ENCODE assay signal across 14 cellular contexts in the genomic region with DNA sequence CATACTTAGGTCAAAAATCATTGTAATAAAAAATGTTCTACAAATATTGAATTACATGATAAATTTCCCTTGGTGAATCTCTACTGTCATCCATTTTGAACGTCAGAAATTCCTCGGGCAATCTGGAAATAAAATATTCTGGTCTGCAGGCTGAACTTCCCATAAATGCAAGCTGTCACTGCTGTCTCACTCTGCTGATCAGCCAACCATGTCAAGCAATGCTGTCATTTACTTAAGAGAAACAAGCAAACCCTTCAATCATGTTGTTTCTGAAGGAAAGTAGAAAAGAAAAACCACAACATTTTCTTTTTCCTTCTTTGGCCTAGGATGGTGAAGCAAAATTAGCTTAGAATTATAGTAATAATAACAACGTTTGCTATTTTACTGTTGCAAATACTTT.
"Had no signal": no experiment of that assay in that cellular context is flagged by ENCODE, and none has a peak within 500 bp of the region (broad histone marks: within the 10 kb centered on the region; RNA-seq: fewer than 3 reads in every experiment).

No MANE protein-coding gene starts in this region.

- DNase-seq: activated CD4-positive, alpha-beta memory T cell treated with anti-CD3 and anti-CD28 coated beads for 36 hours; activated gamma-delta T cell; activated T-cell treated with anti-CD3 and anti-CD28 coated beads, Interleukin-2, amount 50 U/mL, for 4 hours; dermis blood vessel endothelial cell; hypothalamus; left cardiac atrium; mammary epithelial cell; naive thymus-derived CD4-positive, alpha-beta T cell; occipital lobe; right lobe of liver; stimulated activated CD4-positive, alpha-beta T cell treated with anti-CD3 and anti-CD28 coated beads, Interleukin-1b, Interleukin-23, amount 100 ng/mL, for 48 hours; stimulated activated naive CD4-positive, alpha-beta T cell treated with Interleukin-2 at 50 U/mL for 16 hours; T-helper 9 cell; trophoblast cell had no signal
